29 cellular contexts compared by ENCODE assay signal in genomic region chr16:88413631-88414030, GRCh38.
"Had no signal": no experiment of that assay in that cellular context is flagged by ENCODE, and none has a peak within 500 bp of the region (broad histone marks: within the 10 kb centered on the region; RNA-seq: fewer than 3 reads in every experiment).

No MANE protein-coding gene starts in this region.

- H3K4me3 ChIP-seq: ovary, psoas muscle, skin epidermis, smooth muscle cell, spleen, suprapubic skin, testis, tibial artery, transverse colon, upper lobe of right lung, uterus had no signal

- H3K27me3 ChIP-seq: ovary, suprapubic skin, testis, tibial artery, upper lobe of right lung, uterus had no signal

- H2AFZ ChIP-seq: parathyroid adenoma had no signal

- ATAC-seq: naive thymus-derived CD8-positive, alpha-beta T cell; natural killer cell treated with Interleukin-12 subunit alpha and Interleukin-12 subunit beta and Interleukin-15 and Interleukin-18, amount 100 ng/mL, for 72 hours; psoas muscle; right cardiac atrium; sciatic nerve; stimulated activated memory B cell treated with anti-CD40 and anti-IgM and Interleukin-4, amounts not matched to agents 10 μg/mL and 1 μg/mL and 100 μg/mL, for 72 hours; stimulated activated naive CD8-positive, alpha-beta T cell treated with anti-CD3 and anti-CD28 coated beads, Interleukin-15, amount 100 ng/mL, for 72 hours; stimulated activated naive CD8-positive, alpha-beta T cell treated with anti-CD3 and anti-CD28 coated beads, Interleukin-15, Interleukin-2, amounts not matched to agents 100 U/mL and 50 U/mL, for 24 hours; upper lobe of right lung had no signal

- H3K4me2 ChIP-seq: smooth muscle cell had no signal

- H3K9me3 ChIP-seq: ovary, psoas muscle, spleen, suprapubic skin, testis, tibial artery, transverse colon, upper lobe of right lung, uterus had no signal

- H3K27ac ChIP-seq: ovary, parathyroid adenoma, psoas muscle, skin epidermis, spleen, suprapubic skin, testis, tibial artery, transverse colon, upper lobe of right lung, uterus had no signal

- DNase-seq: naive thymus-derived CD8-positive, alpha-beta T cell; nephron progenitor cell; occipital lobe; ovary; posterior cingulate gyrus; psoas muscle; right cardiac atrium; spleen; stimulated activated CD4-positive, alpha-beta T cell treated with anti-CD3 and anti-CD28 coated beads, Interleukin-12 subunit alpha, Interleukin-12 subunit beta, amount 100 ng/mL, for 4 hours; stimulated activated CD4-positive, alpha-beta T cell treated with anti-CD3 and anti-CD28 coated beads, Interleukin-1b, Interleukin-23, amount 100 ng/mL, for 48 hours; stimulated activated CD4-positive, alpha-beta T cell treated with anti-CD3 and anti-CD28 coated beads, Interleukin-4, amount 100 ng/mL, for 1 hour; stimulated activated CD4-positive, alpha-beta T cell treated with anti-CD3 and anti-CD28 coated beads, Interleukin-4, amount 100 ng/mL, for 4 hours; stimulated activated CD8-positive, alpha-beta memory T cell treated with anti-CD3 and anti-CD28 coated beads, Interleukin-4, amount 100 ng/mL, for 48 hours; stimulated activated naive CD4-positive, alpha-beta T cell; stimulated activated naive CD8-positive, alpha-beta T cell treated with anti-CD3 and anti-CD28 coated beads, Interleukin-15, amount 100 ng/mL, for 72 hours; stimulated activated naive CD8-positive, alpha-beta T cell treated with anti-CD3 and anti-CD28 coated beads, Interleukin-15, Interleukin-2, amounts not matched to agents 100 U/mL and 50 U/mL, for 24 hours; substantia nigra; testis; tibial artery; transverse colon; upper lobe of right lung; uterus had no signal

- H3K36me3 ChIP-seq: ovary, spleen, suprapubic skin, tibial artery, transverse colon, upper lobe of right lung, uterus had no signal

- H3K4me1 ChIP-seq: parathyroid adenoma, psoas muscle, testis, tibial artery, transverse colon, upper lobe of right lung, uterus had no signal

- H3K79me2 ChIP-seq: parathyroid adenoma had no signal

- H3K9ac ChIP-seq: parathyroid adenoma had no signal
